ENCODE assay signal across 8 cellular contexts in genomic region chr5:36728697-36729543, GRCh38.
DNase-seq lines count a peak whose midpoint lies in the region; ATAC-seq and TF ChIP-seq lines count a peak whose summit lies in the region.

No MANE protein-coding gene starts in this region.

- ATAC-seq in HG02981 (IDR thresholded peaks at IDR 0.05; ENCODE audit: unreplicated experiment) = no peak
- ATAC-seq in HG02870 (IDR thresholded peaks at IDR 0.05; ENCODE audit: unreplicated experiment) = no peak

- peak; percentile 41 for DNase-seq in activated CD4-positive, alpha-beta T cell treated with anti-CD3 and anti-CD28 coated beads, Interleukin-2, amount 10 ng/mL, durations not matched to agents 7 days and 5 days
- DNase-seq in activated CD4-positive, alpha-beta T cell treated with anti-CD3 and anti-CD28 coated beads, Interleukin-2, amount 50 U/mL, for 1 hour = no peak
- DNase-seq in LoVo (ENCODE audit: low spot score) (peak; percentile 80), RPMI7951 (ENCODE audit: low read depth) (peak; percentile 58), dorsolateral prefrontal cortex (no peak), middle frontal gyrus (ENCODE audit: extremely low spot score, low spot score) (peak; percentile 72)

- H3K27me3 ChIP-seq in dorsolateral prefrontal cortex = peaks cover 0 to 13% (median 0%) of the 10 kb centered on the region in 45 donors

- H3K27ac ChIP-seq in dorsolateral prefrontal cortex = no peak overlapping the region

- CTCF ChIA-PET in activated CD4-positive, alpha-beta T cell treated with anti-CD3 and anti-CD28 coated beads, Interleukin-2, amount 10 ng/mL, durations not matched to agents 7 days and 5 days (lab: Charles Lee) = interaction anchor here (0.6 to 1.6 kb wide), 6 partner anchors 9 to 147 kb away, joined by 3 to 7 read pairs (median 4); no protein-coding TSS in a partner anchor

- H3K4me3 ChIP-seq in dorsolateral prefrontal cortex = peak overlapping the region in 7 of 59 donors; percentile 18 to 41 (median 23)

- H3K27me3 Mint-ChIP-seq in activated CD4-positive, alpha-beta T cell treated with anti-CD3 and anti-CD28 coated beads, Interleukin-2, amount 10 ng/mL, durations not matched to agents 7 days and 5 days = peaks cover 2% of the 10 kb centered on the region

- no peak overlapping the region for H3K4me3 Mint-ChIP-seq in activated CD4-positive, alpha-beta T cell treated with anti-CD3 and anti-CD28 coated beads, Interleukin-2, amount 10 ng/mL, durations not matched to agents 7 days and 5 days

- H3K27ac Mint-ChIP-seq in activated CD4-positive, alpha-beta T cell treated with anti-CD3 and anti-CD28 coated beads, Interleukin-2, amount 10 ng/mL, durations not matched to agents 7 days and 5 days = no peak overlapping the region

- H3K4me1 Mint-ChIP-seq in activated CD4-positive, alpha-beta T cell treated with anti-CD3 and anti-CD28 coated beads, Interleukin-2, amount 10 ng/mL, durations not matched to agents 7 days and 5 days = peaks cover 14% of the 10 kb centered on the region

- POLR2A ChIA-PET in activated CD4-positive, alpha-beta T cell treated with anti-CD3 and anti-CD28 coated beads, Interleukin-2, amount 10 ng/mL, durations not matched to agents 7 days and 5 days (lab: Charles Lee) = no interaction called here

- no peaks in the 10 kb centered on the region for H3K9me3 Mint-ChIP-seq in activated CD4-positive, alpha-beta T cell treated with anti-CD3 and anti-CD28 coated beads, Interleukin-2, amount 10 ng/mL, durations not matched to agents 7 days and 5 days

- intact Hi-C loops in dorsolateral prefrontal cortex (cut with DNase I) = no loop called here

- H3K36me3 Mint-ChIP-seq in activated CD4-positive, alpha-beta T cell treated with anti-CD3 and anti-CD28 coated beads, Interleukin-2, amount 10 ng/mL, durations not matched to agents 7 days and 5 days (ENCODE audit: low read depth) = no peaks in the 10 kb centered on the region

- TF ChIP-seq CTCF in dorsolateral prefrontal cortex (IDR thresholded peaks at IDR 0.05 in 54 of 56, conservative IDR thresholded peaks at IDR 0.05 in 2 of 56; ENCODE audit: low read depth in 1 of 56, partially characterized antibody in 56 of 56) = peak; percentile 64 to 90 (median 78)

Comparison
In these comparisons a context has a peak if more than half of its experiments do, and no peak if none do; other contexts are left out.
1. DNase-seq: peak in activated CD4-positive, alpha-beta T cell treated with anti-CD3 and anti-CD28 coated beads, Interleukin-2, amount 10 ng/mL, durations not matched to agents 7 days and 5 days (single experiment), LoVo (single experiment), RPMI7951 (single experiment) and middle frontal gyrus (single experiment); none in activated CD4-positive, alpha-beta T cell treated with anti-CD3 and anti-CD28 coated beads, Interleukin-2, amount 50 U/mL, for 1 hour (single experiment) and dorsolateral prefrontal cortex (0 of 10).